1 cellular context compared by ENCODE assay signal in the genomic region with DNA sequence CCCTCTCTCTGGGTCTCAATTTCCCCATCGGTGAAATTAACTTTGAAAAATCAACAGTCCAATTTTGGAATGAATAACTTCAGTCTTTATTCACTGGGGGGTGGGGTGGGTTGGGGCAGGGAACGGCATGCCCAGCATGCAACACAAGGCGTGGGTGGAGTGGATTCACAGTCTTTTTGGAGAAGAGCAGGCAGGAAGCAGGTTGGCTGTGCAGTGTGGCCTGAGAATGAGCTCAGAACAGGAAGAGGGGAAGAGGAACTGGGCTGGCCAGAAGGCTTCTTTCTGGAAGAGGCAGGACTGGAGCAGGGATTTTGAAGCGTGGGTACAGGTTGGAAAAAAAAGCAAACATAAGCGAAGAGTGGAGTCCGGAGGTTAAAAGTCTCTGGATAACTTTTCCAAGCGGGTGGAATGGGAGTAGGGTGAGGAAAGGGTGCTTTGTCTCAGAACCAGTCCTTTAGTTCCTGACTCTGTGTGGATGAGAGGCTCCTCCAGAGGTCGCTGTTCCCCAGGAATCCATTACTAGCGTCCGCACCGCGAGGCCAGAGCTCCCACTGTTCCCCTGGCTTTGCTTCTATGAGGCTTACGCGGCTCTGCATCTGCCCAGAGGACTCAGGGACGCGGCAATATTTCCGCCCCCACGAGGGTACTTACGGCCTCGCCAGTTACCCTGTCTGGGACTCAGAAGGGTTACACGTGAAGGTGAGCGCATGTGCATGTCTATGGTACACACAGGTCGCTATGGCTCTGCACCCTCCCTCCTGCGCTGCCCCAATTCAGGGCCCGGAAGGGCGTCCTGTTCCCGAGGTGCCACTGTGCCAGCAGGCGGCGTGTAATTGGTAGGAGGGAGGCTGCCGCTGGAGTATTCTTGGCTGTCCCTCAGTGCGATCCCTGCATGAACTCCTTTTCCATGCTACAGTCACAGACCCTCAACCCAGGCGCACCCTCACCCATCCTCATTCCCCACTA.
A peak's percentile ranks its signal among the peaks of the same experiment; 100 is the strongest.
TF ChIP-seq lines count a peak whose summit lies in the region.

No MANE protein-coding gene starts in this region.

TF ChIP-seq in IMR-90, 13 proteins besides CTCF, POLR2A, EP300 and RAD21 (continued from another document):
- TF ChIP-seq CHD1 (IDR thresholded peaks at IDR 0.05; ENCODE audit: low read depth, low read length): no peak
- TF ChIP-seq FOS (IDR thresholded peaks at IDR 0.05; ENCODE audit: low read depth, low read length): no peak
- no peak for TF ChIP-seq USF2 (IDR thresholded peaks at IDR 0.05; ENCODE audit: low read depth, low read length)
- TF ChIP-seq CEBPB (IDR thresholded peaks at IDR 0.05; ENCODE audit: low read depth, low read length): no peak
- no peak for TF ChIP-seq NFE2L2 (IDR thresholded peaks at IDR 0.05; ENCODE audit: low read depth, low read length)
- TF ChIP-seq SMC3 (IDR thresholded peaks at IDR 0.05; ENCODE audit: low read depth, low read length): peak; percentile 44
- no peak for TF ChIP-seq RCOR1 (IDR thresholded peaks at IDR 0.05; ENCODE audit: insufficient replicate concordance, low read length)
- 0 out of 2 replicates have a peak, but pooled peaks have one; percentile 18 for TF ChIP-seq MAZ (IDR thresholded peaks at IDR 0.05; ENCODE audit: borderline replicate concordance, low read depth, low read length)
- TF ChIP-seq MAFK (IDR thresholded peaks at IDR 0.05; ENCODE audit: low read depth, low read length): no peak
- TF ChIP-seq MXI1 (IDR thresholded peaks at IDR 0.05; ENCODE audit: borderline replicate concordance, low read depth, low read length): no peak
- no peak for TF ChIP-seq BHLHE40 (IDR thresholded peaks at IDR 0.05; ENCODE audit: low read depth, low read length)
- TF ChIP-seq ELK1 (IDR thresholded peaks at IDR 0.05; ENCODE audit: borderline replicate concordance, low read depth, low read length): no peak
TF ChIP-seq in IMR-90: peak in this region for 2.
